Comparison of ENCODE assay signal across 21 cellular contexts in genomic region chr10:69766161-69766910, GRCh38. TPM values are rescaled to one million over a fixed set of nuclear protein-coding genes. Genes with fewer than 3 reads are reported as not detected.
DNase-seq lines count a peak whose midpoint lies in the region; ATAC-seq and TF ChIP-seq lines count a peak whose summit lies in the region.
"Had no signal": no experiment of that assay in that cellular context is flagged by ENCODE, and none has a peak within 500 bp of the region (broad histone marks: within the 10 kb centered on the region; RNA-seq: fewer than 3 reads in every experiment).

No MANE protein-coding gene starts in this region.

- no peak overlapping the region for H3K4me3 ChIP-seq in fibroblast of mammary gland (ENCODE audit: control insufficient read depth, low read depth, low read length)
- no peak overlapping the region for H3K4me3 ChIP-seq in left lung
- H3K4me3 ChIP-seq in upper lobe of right lung: no peak overlapping the region
- H3K4me3 ChIP-seq: BLaER1 treated with 17β-estradiol and CSF1 and Interleukin-3, amounts not matched to agents 10 nM and 100 nM; ovary; PC-9; transverse colon had no signal

- TF ChIP-seq CTCF in fibroblast of mammary gland (conservative IDR thresholded peaks at IDR 0.05; ENCODE audit: control insufficient read depth, insufficient read depth, low read depth, low read length) (no peak), left lung (IDR thresholded peaks at IDR 0.05) (no peak), upper lobe of right lung (IDR thresholded peaks at IDR 0.05) (no peak)

- H3K27ac ChIP-seq in left lung (no peak overlapping the region), upper lobe of right lung (peak overlapping the region; percentile 17)
- H3K27ac ChIP-seq: BLaER1 treated with 17β-estradiol and CSF1 and Interleukin-3, amounts not matched to agents 10 nM and 100 nM; epithelial cell of prostate; ovary; PC-9; transverse colon had no signal

- no peaks in the 10 kb centered on the region for H3K4me1 ChIP-seq in left lung
- peaks cover 9% of the 10 kb centered on the region for H3K4me1 ChIP-seq in upper lobe of right lung

- intact Hi-C loops in left lung (cut with DNase I) (no loop called here), upper lobe of right lung (cut with DNase I) (no loop called here)

- peak; percentile 9 for DNase-seq in NCI-H2171 treated with DMSO at 0.1 percent for 48 hours (lab: John Stamatoyannopoulos, UW)
- DNase-seq in NCI-H2171 (lab: John Stamatoyannopoulos, UW): no peak
- peak; percentile 12 for DNase-seq in fibroblast of mammary gland (ENCODE audit: low read depth)
- peak in 1 of 2 donors; percentile 58 for DNase-seq in left lung
- DNase-seq in upper lobe of right lung: no peak
- DNase-seq in NCI-H1436 treated with DMSO at 0.1 percent for 48 hours (lab: John Stamatoyannopoulos, UW): no peak
- DNase-seq: 8988T; activated T-cell treated with anti-CD3 and anti-CD28 coated beads, Interleukin-2, amount 50 U/mL, for 72 hours; GDM1; H9; PC-9; stimulated activated CD4-positive, alpha-beta T cell treated with anti-CD3 and anti-CD28 coated beads, Interleukin-1b, Interleukin-23, amount 100 ng/mL, for 48 hours; stimulated activated naive CD8-positive, alpha-beta T cell treated with anti-CD3 and anti-CD28 coated beads, Interleukin-15, Interleukin-2, amounts not matched to agents 100 U/mL and 50 U/mL, for 24 hours; T1000; transverse colon had no signal

- H3K36me3 ChIP-seq in left lung (no peaks in the 10 kb centered on the region), upper lobe of right lung (no peaks in the 10 kb centered on the region)
- H3K36me3 ChIP-seq: BLaER1 treated with 17β-estradiol and CSF1 and Interleukin-3, amounts not matched to agents 10 nM and 100 nM; ovary; transverse colon had no signal

- H3K9me3 ChIP-seq in left lung: no peaks in the 10 kb centered on the region
- H3K9me3 ChIP-seq in upper lobe of right lung: no peaks in the 10 kb centered on the region
- H3K9me3 ChIP-seq: BLaER1 treated with 17β-estradiol and CSF1 and Interleukin-3, amounts not matched to agents 10 nM and 100 nM; ovary; transverse colon had no signal

- ATAC-seq in left lung (peak; percentile 45), upper lobe of right lung (peak; percentile 44), HG03442 (IDR thresholded peaks at IDR 0.05; ENCODE audit: unreplicated experiment) (no peak), HG02885 (IDR thresholded peaks at IDR 0.05; ENCODE audit: poor library complexity, unreplicated experiment) (no peak)
- ATAC-seq: activated CD4-positive, CD25-positive, alpha-beta regulatory T cell treated with anti-CD3 and anti-CD28 coated beads, Interleukin-2, amount 50 U/mL, for 24 hours; activated T-cell treated with anti-CD3 and anti-CD28 coated beads, Interleukin-2, amount 50 U/mL, for 72 hours; stimulated activated naive CD8-positive, alpha-beta T cell treated with anti-CD3 and anti-CD28 coated beads, Interleukin-15, Interleukin-2, amounts not matched to agents 100 U/mL and 50 U/mL, for 24 hours had no signal

- peaks cover 0 to 7% of the 10 kb centered on the region in 2 donors for H3K27me3 ChIP-seq in left lung
- no peaks in the 10 kb centered on the region for H3K27me3 ChIP-seq in upper lobe of right lung
- H3K27me3 ChIP-seq: BLaER1 treated with 17β-estradiol and CSF1 and Interleukin-3, amounts not matched to agents 10 nM and 100 nM; ovary; transverse colon had no signal

RNA-seq across cellular contexts. Expression of gene COL13A1, which starts 35.4 kb away (rescaled TPM):
- 1 to 10 TPM; 2.1 to 4.0 TPM for total RNA-seq in left lung
- 13.5 TPM for total RNA-seq in upper lobe of right lung
- total RNA-seq: activated T-cell treated with anti-CD3 and anti-CD28 coated beads, Interleukin-2, amount 50 U/mL, for 72 hours had no signal

Comparison
In these comparisons a context has a peak if more than half of its experiments do, and no peak if none do; other contexts are left out.
1. DNase-seq: peak in NCI-H2171 treated with DMSO at 0.1 percent for 48 hours (single experiment) and fibroblast of mammary gland (single experiment); none in NCI-H2171 (single experiment), upper lobe of right lung (single experiment) and NCI-H1436 treated with DMSO at 0.1 percent for 48 hours (single experiment).
2. ATAC-seq: peak in left lung (single experiment) and upper lobe of right lung (single experiment); none in HG03442 (single experiment) and HG02885 (single experiment).